8 cellular contexts compared by ENCODE assay signal in the genomic region with DNA sequence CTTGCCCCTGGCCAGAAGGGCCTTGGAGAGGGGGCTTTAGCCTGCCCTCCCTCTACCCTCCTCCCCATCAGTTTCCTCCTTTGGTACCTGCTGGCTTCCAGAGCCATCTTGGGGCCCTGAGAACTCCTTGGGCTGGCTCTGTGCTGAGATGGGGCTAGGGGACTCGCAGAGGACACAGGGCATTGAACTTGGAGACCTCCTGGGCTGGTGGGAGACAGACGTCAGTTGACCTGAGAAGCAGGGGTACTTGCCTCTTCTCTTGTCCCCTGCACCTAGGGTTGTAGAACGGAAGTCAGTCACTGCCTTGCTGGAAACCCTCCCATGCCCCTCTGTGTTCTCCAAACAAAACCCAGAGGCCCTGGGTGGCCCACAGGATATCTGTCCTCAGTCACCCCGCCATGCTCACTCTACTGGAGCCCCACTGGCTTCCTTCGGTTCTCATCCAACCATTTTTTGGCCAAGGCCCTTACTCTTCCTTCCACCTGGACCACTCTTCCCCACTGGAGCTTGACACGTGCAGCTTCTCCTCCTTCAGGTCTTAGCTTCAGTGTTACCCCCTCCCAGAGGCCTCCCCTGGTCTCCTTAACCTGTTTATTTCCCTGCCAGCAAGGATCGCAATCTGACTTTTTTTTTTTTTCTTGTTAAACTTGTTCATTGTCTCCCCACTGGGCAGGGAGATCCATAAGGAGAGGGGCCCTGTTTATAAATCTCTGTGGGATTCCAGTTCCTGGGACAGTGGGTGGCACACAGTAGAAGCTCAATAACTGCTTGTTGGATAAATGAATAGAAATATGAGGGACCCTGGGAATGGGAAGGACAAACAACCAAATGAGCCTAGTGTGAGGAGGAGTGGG.
DNase-seq lines count a peak whose midpoint lies in the region; ATAC-seq and TF ChIP-seq lines count a peak whose summit lies in the region.

No MANE protein-coding gene starts in this region.

- H3F3A ChIP-seq in SU-DHL-6 (ENCODE audit: insufficient read depth): 0 out of 2 replicates have a peak, but pooled peaks cover 5% of the 10 kb centered on the region

- H3K4me2 ChIP-seq in SU-DHL-6 (ENCODE audit: low read depth, low read length, poor library complexity, severe bottlenecking): peak overlapping the region; percentile 72
- H3K4me2 ChIP-seq in parathyroid adenoma (ENCODE audit: low read length): peak overlapping the region; percentile 97

- DNase-seq in DMS 273 (lab: John Stamatoyannopoulos, UW; ENCODE audit: unreplicated experiment): peak; percentile 67
- DNase-seq in DMS 273 treated with DMSO at 0.1 percent for 48 hours (lab: John Stamatoyannopoulos, UW): no peak
- DNase-seq in epithelial cell of esophagus (ENCODE audit: low read depth): no peak
- no peak for DNase-seq in NCI-H82 (lab: John Stamatoyannopoulos, UW)
- no peak for DNase-seq in NCI-H226

- TF ChIP-seq CTCF in SU-DHL-6 (IDR thresholded peaks at IDR 0.05; ENCODE audit: insufficient read depth, low read length, poor library complexity, severe bottlenecking) (no peak), epithelial cell of esophagus (IDR thresholded peaks at IDR 0.05; ENCODE audit: insufficient read depth, low read depth, low read length, missing control alignments) (no peak), parathyroid adenoma (IDR thresholded peaks at IDR 0.05) (no peak)

- H3K9me2 ChIP-seq in SU-DHL-6 (replicated peaks; ENCODE audit: insufficient read depth, low read length): no peaks in the 10 kb centered on the region

- peak overlapping the region; percentile 20 for H2AFZ ChIP-seq in SU-DHL-6 (ENCODE audit: low read depth, low read length, severe bottlenecking)
- peak overlapping the region; percentile 92 for H2AFZ ChIP-seq in parathyroid adenoma

- H3K4me3 ChIP-seq in SU-DHL-6 (ENCODE audit: insufficient read depth, low read length, poor library complexity, severe bottlenecking) (peak overlapping the region; percentile 70), epithelial cell of esophagus (ENCODE audit: low read length) (peak overlapping the region; percentile 97), parathyroid adenoma (ENCODE audit: low read depth, low read length) (peak overlapping the region; percentile 95)

- H3K4me1 ChIP-seq in parathyroid adenoma: peaks cover 12% of the 10 kb centered on the region

- H3K27ac ChIP-seq in SU-DHL-6 (ENCODE audit: low read depth, low read length) (peak overlapping the region; percentile 59), parathyroid adenoma (peak overlapping the region; percentile 90)

- H3K79me2 ChIP-seq in SU-DHL-6 (ENCODE audit: insufficient read depth, low read length) (no peaks in the 10 kb centered on the region; the same call in 1 of the 2 replicates), parathyroid adenoma (peaks cover 26% of the 10 kb centered on the region)

- peak; percentile 16 for ATAC-seq in HG02852 (IDR thresholded peaks at IDR 0.05; ENCODE audit: unreplicated experiment)

- H3K9me3 ChIP-seq in SU-DHL-6 (ENCODE audit: insufficient read depth, low read length) (no peaks in the 10 kb centered on the region), parathyroid adenoma (ENCODE audit: control insufficient read depth, low read length) (no peaks in the 10 kb centered on the region)

- no peaks in the 10 kb centered on the region for H4K20me1 ChIP-seq in SU-DHL-6 (ENCODE audit: low read depth, low read length)

- H3K36me3 ChIP-seq in SU-DHL-6 (ENCODE audit: low read length) (peaks cover 5% of the 10 kb centered on the region), parathyroid adenoma (ENCODE audit: control insufficient read depth, insufficient read depth, low read length) (no peaks in the 10 kb centered on the region)

- no peaks in the 10 kb centered on the region for H3K27me3 ChIP-seq in SU-DHL-6 (ENCODE audit: low read length)
- H3K27me3 ChIP-seq in parathyroid adenoma (ENCODE audit: control insufficient read depth, insufficient read depth, low read length): no peaks in the 10 kb centered on the region

- H3K9ac ChIP-seq in SU-DHL-6 (ENCODE audit: low read length) (peak overlapping the region; percentile 80), parathyroid adenoma (peak overlapping the region; percentile 96)
